Comparison of ENCODE assay signal across 8 cellular contexts in the genomic region with DNA sequence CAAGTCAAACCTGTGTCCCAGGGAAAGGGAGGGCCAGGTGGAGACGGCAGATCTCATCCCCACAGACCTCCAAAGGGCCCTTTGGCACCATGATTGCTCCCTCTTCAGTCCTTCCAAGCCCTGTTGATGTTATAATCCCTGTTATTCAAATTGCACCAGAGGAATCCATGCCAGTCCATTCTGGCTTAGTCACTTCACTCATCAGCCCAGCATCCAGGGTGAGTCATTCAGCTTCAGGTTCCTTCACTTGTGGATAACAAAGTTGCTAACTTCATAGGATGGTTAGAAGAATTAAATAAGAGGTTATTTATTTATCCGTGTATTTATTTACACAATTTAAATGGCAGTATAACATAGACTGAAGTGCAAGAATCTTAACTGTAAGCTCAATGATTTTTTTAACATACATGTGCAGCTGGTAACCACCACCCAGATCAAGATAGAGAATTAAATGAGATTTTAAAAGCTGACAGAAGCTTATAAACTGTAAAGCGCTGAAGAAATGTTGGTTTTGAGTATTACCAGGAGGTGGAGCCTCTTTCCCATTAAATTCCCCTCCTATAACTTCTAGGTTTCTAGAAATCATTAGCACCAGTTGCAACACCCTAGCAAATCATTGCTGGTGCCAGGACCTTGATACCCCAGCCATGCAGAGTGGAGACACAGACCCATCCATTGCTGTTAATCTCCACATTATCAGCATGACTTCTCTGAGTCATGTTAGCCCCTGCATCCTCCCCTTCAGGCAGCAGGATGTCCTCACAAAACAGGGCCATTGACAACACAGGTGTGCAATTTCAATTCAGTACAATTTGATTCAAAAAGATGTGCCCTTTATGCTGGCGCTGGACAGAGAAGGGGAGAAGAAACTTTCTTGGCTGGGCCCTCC.
DNase-seq lines count a peak whose midpoint lies in the region; ATAC-seq and TF ChIP-seq lines count a peak whose summit lies in the region.

No MANE protein-coding gene starts in this region.

- DNase-seq in AG20443 (ENCODE audit: low spot score) = peak; percentile 84
- peak; percentile 73 for DNase-seq in HFFc6
- peak; percentile 50 for DNase-seq in SK-MEL-5 (ENCODE audit: low read depth, low spot score)
- DNase-seq in hepatic stellate cell (ENCODE audit: low spot score) = peak; percentile 61
- DNase-seq in esophagus squamous epithelium (lab: John Stamatoyannopoulos, UW) = no peak

- in situ Hi-C loops in SK-MEL-5 (cut with HindIII; ENCODE audit: low pct_unique_long_range_greater_than_20kb, low sequenced_read_pairs) = no loop called here

- no peak for ATAC-seq in GM21390 (IDR thresholded peaks at IDR 0.05; ENCODE audit: unreplicated experiment)
- no peak for ATAC-seq in GM21786 (IDR thresholded peaks at IDR 0.05; ENCODE audit: unreplicated experiment)
- ATAC-seq in GM18498 (IDR thresholded peaks at IDR 0.05; ENCODE audit: unreplicated experiment) = no peak

- no peak for TF ChIP-seq POLR2A in esophagus squamous epithelium (IDR thresholded peaks at IDR 0.05)

- no peak overlapping the region; the same call in 1 of the 2 replicates for H3K27ac Mint-ChIP-seq in HFFc6

- no peaks in the 10 kb centered on the region for H3K9me3 Mint-ChIP-seq in HFFc6

- WGBS in esophagus squamous epithelium, 2 donors = 55 to 56% methylated on average over 4 of the region's 4 CpGs

- H3K36me3 ChIP-seq in esophagus squamous epithelium = no peaks in the 10 kb centered on the region

- H3K4me1 ChIP-seq in esophagus squamous epithelium = peaks cover 0 to 9% (median 0%) of the 10 kb centered on the region in 3 donors

- H3K4me1 Mint-ChIP-seq in HFFc6 (ENCODE audit: low read depth) = peaks cover 25% of the 10 kb centered on the region

- no peak overlapping the region for H3K4me3 Mint-ChIP-seq in HFFc6

- peaks cover 0 to 4% (median 0%) of the 10 kb centered on the region in 4 donors for H3K27me3 ChIP-seq in esophagus squamous epithelium

- H3K27me3 Mint-ChIP-seq in HFFc6 (ENCODE audit: insufficient read depth) = peaks cover 10% of the 10 kb centered on the region

- H3K36me3 Mint-ChIP-seq in HFFc6 (ENCODE audit: low read depth) = no peaks in the 10 kb centered on the region

- no peak overlapping the region for H3K4me3 ChIP-seq in esophagus squamous epithelium

- intact Hi-C loops in esophagus squamous epithelium (cut with DNase I) = no loop called here

- TF ChIP-seq CTCF in HFFc6 (IDR thresholded peaks at IDR 0.05) (peak; percentile 63), esophagus squamous epithelium (IDR thresholded peaks at IDR 0.05) (peak in 1 of 6 experiments; percentile 33)

- no peaks in the 10 kb centered on the region for H3K9me3 ChIP-seq in esophagus squamous epithelium

- no peak overlapping the region for H3K27ac ChIP-seq in esophagus squamous epithelium
